9 cellular contexts compared by ENCODE assay signal in genomic region chr2:237483018-237483731, GRCh38. TPM values are rescaled to one million over a fixed set of nuclear protein-coding genes. Genes with fewer than 3 reads are reported as not detected.
DNase-seq lines count a peak whose midpoint lies in the region; ATAC-seq, FAIRE-seq and TF ChIP-seq lines count a peak whose summit lies in the region.
"Had no signal": no experiment of that assay in that cellular context is flagged by ENCODE, and none has a peak within 500 bp of the region (broad histone marks: within the 10 kb centered on the region; RNA-seq: fewer than 3 reads in every experiment).

No MANE protein-coding gene starts in this region.

- ATAC-seq in GM18873 (IDR thresholded peaks at IDR 0.05; ENCODE audit: low FRiP score, unreplicated experiment): no peak

- peak; percentile 59 for TF ChIP-seq CTCF in AG04449 (IDR thresholded peaks at IDR 0.05; ENCODE audit: insufficient read depth, low read length, missing control alignments)

- FAIRE-seq in GM12891 (lab: Jason Lieb, UNC): no peak

- CTCF ChIA-PET in AG04449 (lab: Yijun Ruan, JAX): interaction anchor here (0.6 to 10.5 kb wide), 23 partner anchors 7 to 398 kb away, joined by 3 to 82 read pairs (median 4); partner anchors contain the start of gene COPS8

- POLR2A ChIA-PET in AG04449 (lab: Yijun Ruan, JAX): interaction anchor here (0.7 kb wide), 1 partner anchor 69 kb away, joined by 3 read pairs; no protein-coding TSS in a partner anchor

- peak overlapping the region; percentile 46 for H3K27ac ChIP-seq in caudate nucleus (ENCODE audit: low read depth, low read length)

- no peak for TF ChIP-seq POLR2A in GM12891 (IDR thresholded peaks at IDR 0.05; ENCODE audit: low read depth, low read length)

- DNase-seq in AG04449 (ENCODE audit: low read depth, low spot score) (peak; percentile 57), HT1080 (ENCODE audit: low read depth) (peak; percentile 83), caudate nucleus (lab: John Stamatoyannopoulos, UW) (no peak), mucosa of gallbladder (ENCODE audit: low spot score) (peak; percentile 87), retina (no peak), OCI-M2 (lab: John Stamatoyannopoulos, UW; ENCODE audit: unreplicated experiment) (no peak), GM12891 (ENCODE audit: insufficient read length, low spot score) (no peak)
- DNase-seq: NCI-H524 had no signal

- no peak overlapping the region for H3K4me3 ChIP-seq in AG04449 (ENCODE audit: low read depth, low read length)

TF ChIP-seq in GM12891, 5 proteins besides CTCF, POLR2A, EP300 and RAD21:
- TF ChIP-seq POLR2AphosphoS5 (IDR thresholded peaks at IDR 0.05; ENCODE audit: low read depth, low read length) (no peak), SPI1 (IDR thresholded peaks at IDR 0.05; ENCODE audit: low read depth, low read length) (no peak), POU2F2 (IDR thresholded peaks at IDR 0.05; ENCODE audit: low read depth, low read length) (no peak), PAX5 (IDR thresholded peaks at IDR 0.05; ENCODE audit: insufficient read depth, low read length, severe bottlenecking) (no peak), TAF1 (IDR thresholded peaks at IDR 0.05; ENCODE audit: low read depth, low read length) (no peak)
TF ChIP-seq in GM12891: peak in this region for 0.

RNA-seq across cellular contexts. Expression of gene MLPH, which starts 3.9 kb away (rescaled TPM):
- not detected in 2 replicates for total RNA-seq in HT1080 (2014; rRNA removed; shearing (Covaris generic))
- 0.19 TPM in 1 of 2 replicates, not detected in the other for polyA plus RNA-seq in HT1080 (2015; cell fraction: cytosol; rRNA removed)
- 0.33 and 0.41 TPM in 2 replicates for polyA plus RNA-seq in HT1080 (2015; cell fraction: nucleus; rRNA removed)
- total RNA-seq in mucosa of gallbladder: 222 TPM
- not detected for polyA plus RNA-seq in GM12891 (2012; ENCODE audit: low read depth, missing spikeins)

Comparison
In these comparisons a context has a peak if more than half of its experiments do, and no peak if none do; other contexts are left out.
1. DNase-seq: peak in AG04449 (single experiment), HT1080 (single experiment) and mucosa of gallbladder (single experiment); none in caudate nucleus (0 of 61), retina (single experiment), OCI-M2 (single experiment) and GM12891 (single experiment).
2. RNA of gene MLPH, which starts 3.9 kb away (total RNA-seq): 222 TPM in mucosa of gallbladder (single experiment); not detected in HT1080; every median in the first group is over 100 times any median in the second.